In the genomic region with DNA sequence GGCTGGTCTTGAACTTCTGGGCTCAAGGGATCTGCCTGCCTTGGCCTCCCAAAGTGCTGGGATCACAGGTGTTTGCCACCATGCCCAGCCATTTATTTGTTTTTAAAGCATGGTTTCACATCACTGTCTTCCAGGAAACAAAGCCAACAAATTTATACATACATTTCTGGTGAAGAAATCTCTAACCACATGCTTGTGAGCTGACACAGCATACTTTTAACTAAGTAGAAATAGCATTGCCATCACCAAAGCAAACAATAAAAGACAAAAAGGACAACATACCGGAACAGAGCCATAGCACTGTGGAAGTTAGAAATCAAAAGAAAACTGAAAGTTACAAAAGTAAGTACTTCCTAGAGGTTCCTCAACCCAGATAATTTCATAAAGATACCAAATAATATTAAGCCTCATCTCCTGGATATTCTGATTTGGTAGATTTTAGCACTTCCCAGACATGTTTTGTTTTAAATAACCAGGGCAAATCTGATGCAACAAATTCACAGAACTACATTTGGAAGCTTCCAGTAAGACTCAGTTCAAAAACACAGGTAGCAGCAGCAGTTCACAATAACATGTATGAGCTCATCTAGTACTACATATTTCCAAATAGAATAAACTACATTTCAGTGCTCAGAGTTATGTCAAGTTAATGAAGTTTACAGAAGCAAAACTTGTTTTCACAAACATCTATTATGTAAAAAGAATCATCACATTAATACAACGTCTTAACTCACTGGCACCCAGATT, we compare ENCODE assay signal across 9 cellular contexts.
DNase-seq lines count a peak whose midpoint lies in the region; ATAC-seq and TF ChIP-seq lines count a peak whose summit lies in the region.
"Had no signal": no experiment of that assay in that cellular context is flagged by ENCODE, and none has a peak within 500 bp of the region (broad histone marks: within the 10 kb centered on the region; RNA-seq: fewer than 3 reads in every experiment).

No MANE protein-coding gene starts in this region.

- no peak overlapping the region for H4K91ac ChIP-seq in mesenchymal stem cell (ENCODE audit: low read length)

- H2BK15ac ChIP-seq in mesenchymal stem cell (ENCODE audit: low read depth, poor library complexity, severe bottlenecking) = no peak overlapping the region

- H3K4me1 ChIP-seq in mesenchymal stem cell (ENCODE audit: control insufficient read depth, insufficient read depth, low read depth, low read length) = peaks cover 3% of the 10 kb centered on the region

- CTCF ChIA-PET in BJ (lab: Yijun Ruan, JAX) = interaction anchor here (0.8 to 2.1 kb wide), 6 partner anchors 12 to 167 kb away, joined by 3 to 10 read pairs (median 4); no protein-coding TSS in a partner anchor

- POLR2A ChIA-PET in BJ (lab: Charles Lee) = no interaction called here

- no peak overlapping the region for H3K4me2 ChIP-seq in mesenchymal stem cell (ENCODE audit: low read length, poor library complexity, severe bottlenecking)

- no peak overlapping the region for H2BK120ac ChIP-seq in mesenchymal stem cell (ENCODE audit: low read depth, low read length)

- no peak overlapping the region for H3K4ac ChIP-seq in mesenchymal stem cell (ENCODE audit: low read depth in 1 of 2, low read length in 2 of 2)

- no peaks in the 10 kb centered on the region for H3K27me3 ChIP-seq in BJ (ENCODE audit: control insufficient read depth, insufficient read depth, low read length)
- H3K27me3 ChIP-seq in mesenchymal stem cell (ENCODE audit: control insufficient read depth in 1 of 2, insufficient read depth in 1 of 2, low read length in 2 of 2) = no peaks in the 10 kb centered on the region

- DNase-seq in BJ (ENCODE audit: low read depth) = peak; percentile 74
- DNase-seq in HCEC 1CT = peak; percentile 84
- DNase-seq in brain pericyte (ENCODE audit: low read depth, low spot score) = peak; percentile 41
- peak; percentile 82 for DNase-seq in mesenchymal stem cell
- DNase-seq in activated effector memory CD4-positive, alpha-beta T cell treated with anti-CD3 and anti-CD28 coated beads, Interleukin-2, amount 50 U/mL, for 16 hours = no peak
- no peak for DNase-seq in NCI-H446 treated with DMSO at 0.1 percent for 48 hours (lab: John Stamatoyannopoulos, UW)
- DNase-seq in NCI-H524 treated with DMSO at 0.1 percent for 48 hours (lab: John Stamatoyannopoulos, UW) = no peak
- DNase-seq: NCI-H748 treated with DMSO at 0.1 percent for 48 hours had no signal

- no peaks in the 10 kb centered on the region for H3K36me3 ChIP-seq in BJ (ENCODE audit: control insufficient read depth, insufficient read depth, low read length)
- peaks cover 14 to 77% of the 10 kb centered on the region in 2 experiments for H3K36me3 ChIP-seq in mesenchymal stem cell (ENCODE audit: control insufficient read depth in 1 of 2, insufficient read depth in 2 of 2, low read depth in 1 of 2, low read length in 2 of 2)

- peak overlapping the region; percentile 72 for H3K9ac ChIP-seq in mesenchymal stem cell (ENCODE audit: low read length)

- peak overlapping the region; percentile 84 for H3K27ac ChIP-seq in mesenchymal stem cell (ENCODE audit: low read length, poor library complexity, severe bottlenecking)

- 0 out of 2 replicates have a peak overlapping the region, but pooled peaks have one; percentile 1 for H3K4me3 ChIP-seq in BJ (ENCODE audit: low read depth, low read length)
- H3K4me3 ChIP-seq in mesenchymal stem cell (ENCODE audit: insufficient read depth in 1 of 2, low read depth in 1 of 2, low read length in 2 of 2) = no peak overlapping the region

- ATAC-seq in GM21786 (IDR thresholded peaks at IDR 0.05; ENCODE audit: unreplicated experiment) = no peak

- 88% methylated on average over 1 of the region's 2 CpGs for WGBS in mesenchymal stem cell

- no peak overlapping the region for H2AFZ ChIP-seq in mesenchymal stem cell (ENCODE audit: low read depth, low read length)

- H3K14ac ChIP-seq in mesenchymal stem cell (ENCODE audit: low read length in 2 of 2) = no peak overlapping the region

- no peaks in the 10 kb centered on the region for H3K9me3 ChIP-seq in mesenchymal stem cell (ENCODE audit: control insufficient read depth, low read length)

- H4K8ac ChIP-seq in mesenchymal stem cell (ENCODE audit: low read length) = no peak overlapping the region

- peak overlapping the region; percentile 66 for H2BK5ac ChIP-seq in mesenchymal stem cell (ENCODE audit: low read depth, low read length, poor library complexity, severe bottlenecking)

- peaks cover 17% of the 10 kb centered on the region for H3K79me1 ChIP-seq in mesenchymal stem cell (replicated peaks; ENCODE audit: low read length, poor library complexity, severe bottlenecking)

- no peak overlapping the region for H3K23ac ChIP-seq in mesenchymal stem cell (ENCODE audit: low read length in 2 of 2)

- peak overlapping the region; percentile 63 for H2AK5ac ChIP-seq in mesenchymal stem cell (ENCODE audit: low read length, severe bottlenecking)

- no peak overlapping the region for H2BK12ac ChIP-seq in mesenchymal stem cell (ENCODE audit: low read length in 2 of 2)

- peak overlapping the region in 1 of 2 experiments; percentile 54 for H3K18ac ChIP-seq in mesenchymal stem cell (ENCODE audit: low read depth in 1 of 2, low read length in 2 of 2)

- TF ChIP-seq CTCF in BJ (IDR thresholded peaks at IDR 0.05; ENCODE audit: insufficient read depth, low read depth, low read length) = no peak

Comparison
In these comparisons a context has a peak if more than half of its experiments do, and no peak if none do; other contexts are left out.
1. DNase-seq: peak in BJ (single experiment), HCEC 1CT (single experiment), brain pericyte (single experiment) and mesenchymal stem cell (single experiment); none in activated effector memory CD4-positive, alpha-beta T cell treated with anti-CD3 and anti-CD28 coated beads, Interleukin-2, amount 50 U/mL, for 16 hours (single experiment), NCI-H446 treated with DMSO at 0.1 percent for 48 hours (single experiment) and NCI-H524 treated with DMSO at 0.1 percent for 48 hours (single experiment).